In the genomic region with DNA sequence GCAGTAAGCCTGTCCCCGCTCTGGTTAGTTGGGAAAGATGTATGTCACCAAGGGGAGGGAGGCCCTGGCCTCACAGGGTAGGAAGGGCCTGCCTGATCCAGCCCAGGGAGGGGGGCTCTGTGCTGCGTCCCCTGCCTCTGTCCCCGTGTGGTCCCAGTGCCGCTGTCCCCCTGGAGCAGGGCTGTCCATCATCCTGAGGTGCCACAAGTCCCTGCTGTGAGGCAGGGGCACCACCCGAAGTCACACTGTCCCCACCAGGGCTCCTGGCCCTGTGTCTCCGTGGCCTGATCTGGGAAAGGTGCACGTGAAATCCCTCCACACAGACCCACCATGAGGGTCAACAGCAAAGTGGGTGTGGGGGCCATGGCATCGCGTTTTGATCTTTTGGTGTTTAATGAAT, we compare ENCODE assay signal across 1 cellular context.
TF ChIP-seq lines count a peak whose summit lies in the region.

No MANE protein-coding gene starts in this region.

TF ChIP-seq in HepG2, 621 proteins besides CTCF, POLR2A, EP300 and RAD21:
- TF ChIP-seq PHF20 (CRISPR knock-in tag; IDR thresholded peaks at IDR 0.05) (no peak), CHD2 (IDR thresholded peaks at IDR 0.05; ENCODE audit: low read depth, low read length) (no peak), YEATS4 (CRISPR knock-in tag; IDR thresholded peaks at IDR 0.05; ENCODE audit: borderline replicate concordance) (no peak), ZKSCAN5 (CRISPR knock-in tag; IDR thresholded peaks at IDR 0.05) (no peak), RXRB (CRISPR knock-in tag; IDR thresholded peaks at IDR 0.05; ENCODE audit: borderline replicate concordance) (no peak), FOXP1 (IDR thresholded peaks at IDR 0.05) (no peak), FOXP1 (CRISPR knock-in tag; IDR thresholded peaks at IDR 0.05) (no peak), REPIN1 (CRISPR knock-in tag; IDR thresholded peaks at IDR 0.05; ENCODE audit: borderline replicate concordance, low read depth) (no peak), ZNF737 (CRISPR knock-in tag; IDR thresholded peaks at IDR 0.05; ENCODE audit: borderline replicate concordance) (no peak), RFX5 (IDR thresholded peaks at IDR 0.05; ENCODE audit: low read depth, low read length) (no peak), ZNF432 (CRISPR knock-in tag; IDR thresholded peaks at IDR 0.05; ENCODE audit: borderline replicate concordance) (no peak), MEIS1 (CRISPR knock-in tag; IDR thresholded peaks at IDR 0.05; ENCODE audit: borderline replicate concordance) (no peak), SRSF1 (optimal IDR thresholded peaks at IDR 0.05; ENCODE audit: low read depth, low read length) (no peak)
- TF ChIP-seq, protein P1, sequence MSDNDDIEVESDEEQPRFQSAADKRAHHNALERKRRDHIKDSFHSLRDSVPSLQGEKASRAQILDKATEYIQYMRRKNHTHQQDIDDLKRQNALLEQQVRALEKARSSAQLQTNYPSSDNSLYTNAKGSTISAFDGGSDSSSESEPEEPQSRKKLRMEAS (IDR thresholded peaks at IDR 0.05), result no peak
- TF ChIP-seq, protein P2, sequence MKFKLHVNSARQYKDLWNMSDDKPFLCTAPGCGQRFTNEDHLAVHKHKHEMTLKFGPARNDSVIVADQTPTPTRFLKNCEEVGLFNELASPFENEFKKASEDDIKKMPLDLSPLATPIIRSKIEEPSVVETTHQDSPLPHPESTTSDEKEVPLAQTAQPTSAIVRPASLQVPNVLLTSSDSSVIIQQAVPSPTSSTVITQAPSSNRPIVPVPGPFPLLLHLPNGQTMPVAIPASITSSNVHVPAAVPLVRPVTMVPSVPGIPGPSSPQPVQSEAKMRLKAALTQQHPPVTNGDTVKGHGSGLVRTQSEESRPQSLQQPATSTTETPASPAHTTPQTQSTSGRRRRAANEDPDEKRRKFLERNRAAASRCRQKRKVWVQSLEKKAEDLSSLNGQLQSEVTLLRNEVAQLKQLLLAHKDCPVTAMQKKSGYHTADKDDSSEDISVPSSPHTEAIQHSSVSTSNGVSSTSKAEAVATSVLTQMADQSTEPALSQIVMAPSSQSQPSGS (CRISPR knock-in tag; IDR thresholded peaks at IDR 0.05), result no peak
